ENCODE assay signal across 8 cellular contexts in genomic region chr6:87155272-87155919, GRCh38.
DNase-seq lines count a peak whose midpoint lies in the region; ATAC-seq and TF ChIP-seq lines count a peak whose summit lies in the region.

ZNF292 (plus strand) TSS chr6:87155565; CDS start chr6:87155592, 27 bp downstream.

- peak within 1 kb of the TSS; percentile 92 for H3K27ac Mint-ChIP-seq in central memory CD8-positive, alpha-beta T cell (ENCODE audit: low read depth)

- ATAC-seq in HG03280 (IDR thresholded peaks at IDR 0.05; ENCODE audit: unreplicated experiment) = peak; percentile 77
- ATAC-seq in central memory CD8-positive, alpha-beta T cell (replicated peaks; ENCODE audit: extremely low read depth, poor library complexity, severe bottlenecking) = peak; percentile 82

- H3K27me3 Mint-ChIP-seq in central memory CD8-positive, alpha-beta T cell = no peaks in the 10 kb centered on the region

- TF ChIP-seq POLR2A in GM18951 (IDR thresholded peaks at IDR 0.05; ENCODE audit: extremely low read depth, insufficient read depth, insufficient read length) = peak; percentile 73

- in situ Hi-C loops in GM18951 (cut with MboI; ENCODE audit: low sequenced_read_pairs, unreplicated experiment) = no loop called here

- DNase-seq in AG08396 (ENCODE audit: low spot score) (peak; percentile 94), NCI-H345 treated with DMSO at 0.1 percent for 48 hours (lab: John Stamatoyannopoulos, UW; ENCODE audit: unreplicated experiment) (peak; percentile 92), islet precursor cell (peak; percentile 98)
- DNase-seq in activated CD4-positive, CD25-positive, alpha-beta regulatory T cell treated with anti-CD3 and anti-CD28 coated beads, Interleukin-2, amount 50 U/mL, for 16 hours (ENCODE audit: low read depth, low spot score) = peak; percentile 91
- DNase-seq in central memory CD8-positive, alpha-beta T cell (ENCODE audit: low spot score in 2 of 2) = peak; percentile 79 to 90
- peak; percentile 96 to 98 (median 97) for DNase-seq in stimulated activated CD4-positive, alpha-beta T cell treated with anti-CD3 and anti-CD28 coated beads, Interleukin-12 subunit alpha, Interleukin-12 subunit beta, amount 100 ng/mL, for 48 hours (ENCODE audit: low read depth in 2 of 3, low spot score in 1 of 3)

- H3K9me3 Mint-ChIP-seq in central memory CD8-positive, alpha-beta T cell = no peaks in the 10 kb centered on the region

- H3K4me1 Mint-ChIP-seq in central memory CD8-positive, alpha-beta T cell = peaks cover 57% of the 10 kb centered on the region

- peak within 1 kb of the TSS; percentile 84 for H3K4me3 Mint-ChIP-seq in central memory CD8-positive, alpha-beta T cell

- peaks cover 22% of the 10 kb centered on the region for H3K36me3 Mint-ChIP-seq in central memory CD8-positive, alpha-beta T cell (ENCODE audit: insufficient read depth)

Comparison
In these comparisons a context has a peak if more than half of its experiments do, and no peak if none do; other contexts are left out.
1. Peak in every context shown above with its lines: DNase-seq and ATAC-seq.